ENCODE assay signal across 13 cellular contexts in the genomic region with DNA sequence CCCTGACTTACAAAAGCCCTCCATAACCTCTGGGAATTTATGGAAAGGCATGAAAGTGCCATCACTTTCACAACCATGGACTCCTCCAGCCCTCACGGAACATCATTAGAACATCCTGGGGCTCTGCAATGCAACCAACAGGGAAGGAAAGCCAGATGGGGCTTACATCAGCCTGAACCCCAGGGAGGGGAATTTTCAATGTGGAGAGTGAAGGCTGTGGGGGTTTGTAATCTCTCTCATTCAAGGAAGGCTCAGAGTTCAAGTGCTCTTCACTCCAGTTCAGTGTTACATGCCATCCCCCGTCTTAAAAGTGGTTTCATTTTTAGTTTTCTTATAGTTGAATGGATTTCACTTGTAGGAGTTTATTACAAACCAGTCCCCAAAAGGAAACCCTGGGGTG. TPM values are rescaled to one million over a fixed set of nuclear protein-coding genes. Genes with fewer than 3 reads are reported as not detected.
DNase-seq lines count a peak whose midpoint lies in the region; ATAC-seq, FAIRE-seq and TF ChIP-seq lines count a peak whose summit lies in the region.
"Had no signal": no experiment of that assay in that cellular context is flagged by ENCODE, and none has a peak within 500 bp of the region (broad histone marks: within the 10 kb centered on the region; RNA-seq: fewer than 3 reads in every experiment).

No MANE protein-coding gene starts in this region.

- WGBS in H1 (ENCODE audit: extremely low coverage in 1 of 2, insufficient coverage in 1 of 2, insufficient read length in 1 of 2, insufficient replicate concordance in 2 of 2, low coverage in 1 of 2, low lambda C conversion rate in 2 of 2, missing lambda C conversion rate in 1 of 2), 2 experiments = 72% methylated on average over 2 of the region's 2 CpGs; no CpG with 5 or more reads in 1 of the 2 experiments

- peaks cover 2% of the 10 kb centered on the region for H3K36me3 Mint-ChIP-seq in neural crest cell (ENCODE audit: low read depth)
- H3K36me3 Mint-ChIP-seq in T-helper 17 cell (ENCODE audit: low read depth) = peaks cover 4% of the 10 kb centered on the region
- H3K36me3 Mint-ChIP-seq: naive thymus-derived CD8-positive, alpha-beta T cell had no signal

- H4K5ac ChIP-seq in H1 (ENCODE audit: insufficient read length, low read depth, low read length) = no peak overlapping the region

- H3K27me3 Mint-ChIP-seq in neural crest cell (ENCODE audit: low read depth) (no peaks in the 10 kb centered on the region), T-helper 17 cell (peaks cover 37% of the 10 kb centered on the region)

- no peak overlapping the region for H3K9ac ChIP-seq in DND-41 (ENCODE audit: low read depth, low read length)
- H3K9ac ChIP-seq in H1 (replicated peaks in 1 of 4; ENCODE audit: extremely low read depth in 1 of 4, low read depth in 3 of 4, low read length in 3 of 4) = no peak overlapping the region

- no peak overlapping the region for H4K8ac ChIP-seq in H1 (ENCODE audit: extremely low read depth, insufficient read depth, low read length)

- H3K79me1 ChIP-seq in H1 (ENCODE audit: low read depth, low read length) = peaks cover 4% of the 10 kb centered on the region; the same call in 1 of the 2 replicates

- H3K27ac Mint-ChIP-seq in neural crest cell (ENCODE audit: unreplicated experiment) (peak overlapping the region; percentile 70), T-helper 17 cell (no peak overlapping the region)
- H3K27ac Mint-ChIP-seq: naive thymus-derived CD8-positive, alpha-beta T cell had no signal

- POLR2A ChIA-PET in H1 (lab: Charles Lee; ENCODE audit: partially characterized antibody) = interaction anchor here (1.7 to 10.7 kb wide), 3 partner anchors 12 to 37 kb away, joined by 3 to 137 read pairs (median 5); no protein-coding TSS in a partner anchor

- H2BK5ac ChIP-seq in H1 (ENCODE audit: low read depth, low read length) = no peak overlapping the region

- no peak overlapping the region for H3K23ac ChIP-seq in H1 (ENCODE audit: insufficient read length)

- H3K18ac ChIP-seq in H1 (ENCODE audit: extremely low read depth, low read length) = no peak overlapping the region; the same call in 1 of the 2 replicates

- H3K4me3 Mint-ChIP-seq in neural crest cell (peak overlapping the region; percentile 83), T-helper 17 cell (no peak overlapping the region)
- H3K4me3 Mint-ChIP-seq: naive thymus-derived CD8-positive, alpha-beta T cell had no signal

- no peak for TF ChIP-seq EP300 in H1 (IDR thresholded peaks at IDR 0.05; ENCODE audit: borderline replicate concordance in 1 of 2, low read depth in 2 of 2, low read length in 2 of 2)

- H2BK120ac ChIP-seq in H1 (replicated peaks; ENCODE audit: low read depth, low read length) = no peak overlapping the region

- CTCF ChIA-PET in H1 (lab: Charles Lee; ENCODE audit: partially characterized antibody) = interaction anchor here (0.6 to 13.7 kb wide), 5 partner anchors 8 to 227 kb away, joined by 3 to 191 read pairs (median 3); no protein-coding TSS in a partner anchor

- H3K4ac ChIP-seq in H1 (replicated peaks; ENCODE audit: insufficient read length, low read depth, low read length) = no peak overlapping the region

- H3K27ac ChIP-seq in DND-41 (ENCODE audit: low read length) (peak overlapping the region; percentile 73), H1 (ENCODE audit: low read depth, low read length) (no peak overlapping the region)
- H3K27ac ChIP-seq: dorsolateral prefrontal cortex had no signal

- ATAC-seq in DND-41 (ENCODE audit: insufficient read depth, low read depth) = no peak
- peak; percentile 51 for ATAC-seq in HG02610 (IDR thresholded peaks at IDR 0.05; ENCODE audit: unreplicated experiment)
- no peak for ATAC-seq in HG02852 (IDR thresholded peaks at IDR 0.05; ENCODE audit: unreplicated experiment)
- no peak for ATAC-seq in T-helper 17 cell
- ATAC-seq: naive thymus-derived CD8-positive, alpha-beta T cell had no signal

- H3K56ac ChIP-seq in H1 (replicated peaks; ENCODE audit: insufficient read length, low read depth, low read length) = no peak overlapping the region

- no peaks in the 10 kb centered on the region for H3K9me3 Mint-ChIP-seq in neural crest cell
- H3K9me3 Mint-ChIP-seq: naive thymus-derived CD8-positive, alpha-beta T cell had no signal

- H3K9me3 ChIP-seq in DND-41 (ENCODE audit: insufficient read depth, low read length, severe bottlenecking) = no peaks in the 10 kb centered on the region
- H3K9me3 ChIP-seq in H1 (ENCODE audit: insufficient read depth in 2 of 2, low read depth in 1 of 2, low read length in 1 of 2) = no peaks in the 10 kb centered on the region
- H3K9me3 ChIP-seq in T-helper 17 cell (ENCODE audit: control insufficient read depth, low read length, poor library complexity, severe bottlenecking) = no peaks in the 10 kb centered on the region

- DNase-seq in DND-41 = no peak
- no peak for DNase-seq in H1 (ENCODE audit: low read depth in 1 of 2, low spot score in 2 of 2)
- DNase-seq in neural crest cell (ENCODE audit: low read depth, low spot score) = no peak
- no peak for DNase-seq in RKO (ENCODE audit: low spot score)
- DNase-seq in NCI-H82 (lab: John Stamatoyannopoulos, UW) = no peak
- DNase-seq in T-helper 17 cell = no peak
- DNase-seq: activated CD4-positive, alpha-beta T cell treated with anti-CD3 and anti-CD28 coated beads, Interleukin-2, amount 50 U/mL, for 48 hours; DMS 273 treated with DMSO at 0.1 percent for 48 hours; dorsolateral prefrontal cortex; naive thymus-derived CD8-positive, alpha-beta T cell; stimulated activated CD4-positive, alpha-beta T cell treated with anti-CD3 and anti-CD28 coated beads, Interleukin-4, amount 100 ng/mL, for 1 hour had no signal

- H4K20me1 ChIP-seq in DND-41 (ENCODE audit: insufficient read depth, low read length) (0 out of 2 replicates have a peak, but pooled peaks cover 2% of the 10 kb centered on the region), H1 (replicated peaks in 1 of 2; ENCODE audit: control insufficient read depth in 1 of 2, insufficient read depth in 2 of 2, low read length in 2 of 2) (peaks cover 50 to 67% of the 10 kb centered on the region in 2 experiments)

- H3K23me2 ChIP-seq in H1 (ENCODE audit: low read depth, low read length) = peaks cover 24% of the 10 kb centered on the region

- no peak for FAIRE-seq in H1 (lab: Jason Lieb, UNC)

- peak overlapping the region; percentile 14; the same call in 1 of the 2 replicates for H3K4me2 ChIP-seq in DND-41 (ENCODE audit: insufficient read depth, low read length)
- peak overlapping the region; percentile 76 to 97 for H3K4me2 ChIP-seq in H1 (ENCODE audit: insufficient read depth in 1 of 2, low read depth in 2 of 2, low read length in 2 of 2)

- TF ChIP-seq CTCF in DND-41 (IDR thresholded peaks at IDR 0.05; ENCODE audit: borderline replicate concordance, extremely low read depth, low read length, poor library complexity, severe bottlenecking) (no peak), H1 (IDR thresholded peaks at IDR 0.05; ENCODE audit: control extremely low read depth in 1 of 3, insufficient read depth in 1 of 3, low read depth in 1 of 3, low read length in 3 of 3) (no peak), neural crest cell (conservative IDR thresholded peaks at IDR 0.05) (no peak)

- H2AK5ac ChIP-seq in H1 (ENCODE audit: low read depth, low read length) = no peak overlapping the region

- no peak overlapping the region for H4K91ac ChIP-seq in H1 (replicated peaks; ENCODE audit: insufficient read length, low read length)

- H2BK15ac ChIP-seq in H1 (ENCODE audit: low read length) = no peak overlapping the region

- TF ChIP-seq POLR2A in H1 (IDR thresholded peaks at IDR 0.05; ENCODE audit: control extremely low read depth in 1 of 2, low read depth in 2 of 2, low read length in 2 of 2) = no peak

- H3K4me3 ChIP-seq in DND-41 (ENCODE audit: low read depth in 1 of 2, low read length in 2 of 2) (no peak overlapping the region), H1 (ENCODE audit: extremely low read depth in 1 of 4, insufficient read depth in 2 of 4, low read depth in 3 of 4, low read length in 4 of 4) (peak overlapping the region in 1 of 4 experiments; percentile 57; a peak in 2 of 8 replicates)

- H3K27me3 ChIP-seq in DND-41 (ENCODE audit: insufficient read depth, low read length, poor library complexity) = no peaks in the 10 kb centered on the region
- H3K27me3 ChIP-seq in H1 (replicated peaks in 1 of 4; ENCODE audit: control insufficient read depth in 3 of 4, extremely low read depth in 1 of 4, insufficient read depth in 3 of 4, low read length in 3 of 4) = peaks cover 0 to 5% (median 0%) of the 10 kb centered on the region in 4 experiments; a peak in 2 of 7 replicates

- no peaks in the 10 kb centered on the region for H3K36me3 ChIP-seq in DND-41 (ENCODE audit: insufficient read depth, low read length)
- peaks cover 5 to 25% (median 14%) of the 10 kb centered on the region in 4 experiments; a peak in 7 of 8 replicates for H3K36me3 ChIP-seq in H1 (ENCODE audit: control insufficient read depth in 2 of 4, insufficient read depth in 4 of 4, low read length in 3 of 4)

- no peak overlapping the region for H3K14ac ChIP-seq in H1 (ENCODE audit: insufficient read length)

- peaks cover 58% of the 10 kb centered on the region for H3K4me1 ChIP-seq in DND-41 (ENCODE audit: insufficient read depth, low read length)
- peaks cover 13 to 42% (median 24%) of the 10 kb centered on the region in 4 experiments for H3K4me1 ChIP-seq in H1 (replicated peaks in 1 of 4; ENCODE audit: control insufficient read depth in 3 of 4, insufficient read depth in 4 of 4, low read length in 3 of 4)

- TF ChIP-seq RAD21 in H1 (IDR thresholded peaks at IDR 0.05 in 1 of 2, conservative IDR thresholded peaks at IDR 0.05 in 1 of 2; ENCODE audit: low read depth in 2 of 2, low read length in 2 of 2) = no peak

- peaks cover 89% of the 10 kb centered on the region for H3K4me1 Mint-ChIP-seq in neural crest cell
- H3K4me1 Mint-ChIP-seq in T-helper 17 cell = peaks cover 22% of the 10 kb centered on the region

- no peaks in the 10 kb centered on the region for H3K79me2 ChIP-seq in DND-41 (ENCODE audit: insufficient read depth, low read length)
- peaks cover 83 to 100% of the 10 kb centered on the region in 2 experiments for H3K79me2 ChIP-seq in H1 (ENCODE audit: control insufficient read depth in 1 of 2, insufficient read depth in 2 of 2, low read length in 2 of 2)

- no peak overlapping the region for H2BK20ac ChIP-seq in H1 (ENCODE audit: low read length)

- H2AFZ ChIP-seq in DND-41 (ENCODE audit: low read depth, low read length) (no peak overlapping the region), H1 (ENCODE audit: low read length) (no peak overlapping the region)

- no peak overlapping the region for H2BK12ac ChIP-seq in H1 (ENCODE audit: low read depth, low read length)

RNA-seq across cellular contexts. Expression of gene SPRY4, which starts 5.7 kb away (rescaled TPM):
- total RNA-seq in H1 (2021; fragmentation: NEBNext Ultra II Directional; extraction: Animal tissue kit (Norgen Biotek cat#: 25700)) = 98.2 and 113 TPM in 2 replicates
- polyA plus RNA-seq in H1 (2011; rRNA removed) = 59.1 and 80.0 TPM in 2 replicates
- 30.4 TPM for polyA plus RNA-seq in H1 (2011; cell fraction: cytosol; rRNA removed)
- polyA plus RNA-seq in H1 (2011; cell fraction: nucleus; rRNA removed) = 77.2 TPM
- 48.8 to 66.0 TPM (median 56.2 TPM) in 4 replicates for polyA plus RNA-seq in H1 (2012, experiment 1 of 2)
- 30.7 TPM for polyA plus RNA-seq in H1 (2012, experiment 2 of 2)
- polyA plus RNA-seq in H1 (2013, experiment 1 of 2) = 97.0 TPM
- 102 TPM for polyA plus RNA-seq in H1 (2013, experiment 2 of 2)
- polyA minus RNA-seq in H1 (2011; rRNA and poly(A)+ RNA removed) = 78.2 and 94.7 TPM in 2 replicates
- polyA minus RNA-seq in H1 (2011; cell fraction: cytosol; rRNA and poly(A)+ RNA removed) = 44.6 TPM
- 95.5 TPM for polyA minus RNA-seq in H1 (2011; cell fraction: nucleus; rRNA and poly(A)+ RNA removed)
- total RNA-seq in neural crest cell (42.1 and 44.2 TPM in 2 replicates), T-helper 17 cell (under 1 TPM in 1 of 2 donors, not detected in 1; 0.26 TPM)
- total RNA-seq: naive thymus-derived CD8-positive, alpha-beta T cell had no signal
- polyA plus RNA-seq: naive thymus-derived CD8-positive, alpha-beta T cell had no signal

Comparison
In these comparisons a context has a peak if more than half of its experiments do, and no peak if none do; other contexts are left out.
1. RNA of gene SPRY4, which starts 5.7 kb away (total RNA-seq): 98.2 to 113 TPM in H1 and 42.1 to 44.2 TPM in neural crest cell; 0.26 TPM in T-helper 17 cell; every median in the first group is over 10 times any median in the second.